ENCODE assay signal across 24 cellular contexts in genomic region chr1:8266436-8267165, GRCh38. TPM values are rescaled to one million over a fixed set of nuclear protein-coding genes. Genes with fewer than 3 reads are reported as not detected.
A peak's percentile ranks its signal among the peaks of the same experiment; 100 is the strongest.
DNase-seq lines count a peak whose midpoint lies in the region; ATAC-seq and TF ChIP-seq lines count a peak whose summit lies in the region.
"Had no signal": no experiment of that assay in that cellular context is flagged by ENCODE, and none has a peak within 500 bp of the region (broad histone marks: within the 10 kb centered on the region; RNA-seq: fewer than 3 reads in every experiment).

No MANE protein-coding gene starts in this region.

- H3K9ac ChIP-seq in HUES6 (ENCODE audit: low read length) (peak overlapping the region; percentile 13), iPS-18a (ENCODE audit: low read length) (peak overlapping the region; percentile 54)

- H3K9me3 ChIP-seq in HUES6 (ENCODE audit: control insufficient read depth, insufficient read depth, low read depth, low read length) (no peaks in the 10 kb centered on the region), body of pancreas (no peaks in the 10 kb centered on the region), iPS-18a (ENCODE audit: control insufficient read depth, low read depth, low read length) (no peaks in the 10 kb centered on the region), prostate gland (no peaks in the 10 kb centered on the region)
- H3K9me3 ChIP-seq: sigmoid colon, transverse colon had no signal

- 0 out of 2 replicates have a peak overlapping the region, but pooled peaks have one; percentile 13 for H3K4me3 ChIP-seq in HUES6 (ENCODE audit: low read depth, low read length)
- H3K4me3 ChIP-seq in body of pancreas = no peak overlapping the region
- no peak overlapping the region for H3K4me3 ChIP-seq in iPS-18a (ENCODE audit: low read length)
- H3K4me3 ChIP-seq in prostate gland = no peak overlapping the region
- H3K4me3 ChIP-seq: hepatocyte, sigmoid colon, transverse colon had no signal

- ATAC-seq in body of pancreas = peak; percentile 63
- ATAC-seq in stimulated activated naive B cell treated with anti-CD40 and anti-IgM and Interleukin-4, amounts not matched to agents 10 μg/mL and 1 μg/mL and 100 μg/mL, for 72 hours (replicated peaks) = no peak
- ATAC-seq in esophagus mucosa = no peak
- ATAC-seq in HG02970 (IDR thresholded peaks at IDR 0.05; ENCODE audit: low FRiP score, unreplicated experiment) = no peak
- ATAC-seq: CD8-positive, alpha-beta T cell; left cardiac atrium had no signal

- H3K36me3 ChIP-seq in HUES6 (ENCODE audit: control insufficient read depth, insufficient read depth, low read length) (no peaks in the 10 kb centered on the region), body of pancreas (replicated peaks in 1 of 2; ENCODE audit: insufficient read depth in 1 of 2, low read depth in 2 of 2) (no peaks in the 10 kb centered on the region), iPS-18a (ENCODE audit: control insufficient read depth, low read depth, low read length) (no peaks in the 10 kb centered on the region), prostate gland (no peaks in the 10 kb centered on the region)
- H3K36me3 ChIP-seq: sigmoid colon, transverse colon had no signal

- peaks cover 22% of the 10 kb centered on the region for H3K4me1 ChIP-seq in HUES6 (ENCODE audit: control insufficient read depth, insufficient read depth, low read length)
- peaks cover 21% of the 10 kb centered on the region for H3K4me1 ChIP-seq in body of pancreas
- peaks cover 19% of the 10 kb centered on the region for H3K4me1 ChIP-seq in iPS-18a (ENCODE audit: control insufficient read depth, low read depth, low read length)
- H3K4me1 ChIP-seq in prostate gland (replicated peaks) = no peaks in the 10 kb centered on the region
- H3K4me1 ChIP-seq: sigmoid colon, transverse colon had no signal

- DNase-seq in body of pancreas = no peak
- DNase-seq in renal cortical epithelial cell (ENCODE audit: low read depth) = peak; percentile 91
- DNase-seq in stimulated activated naive B cell treated with anti-CD40 and anti-IgM and Interleukin-4, amounts not matched to agents 10 μg/mL and 1 μg/mL and 100 μg/mL, for 72 hours = no peak
- no peak for DNase-seq in prostate gland (ENCODE audit: low spot score)
- DNase-seq: activated CD4-positive, alpha-beta T cell treated with anti-CD3 and anti-CD28 coated beads, Interleukin-2, amount 50 U/mL, for 1 hour; activated naive CD4-positive, alpha-beta T cell; CD8-positive, alpha-beta T cell; DMS79; effector CD8-positive, alpha-beta T cell; left cardiac atrium; NCI-H2107; NCI-H524 treated with DMSO at 0.1 percent for 48 hours; occipital lobe; SHP77; sigmoid colon; stimulated activated CD4-positive, alpha-beta T cell treated with anti-CD3 and anti-CD28 coated beads, Interleukin-1b, Interleukin-23, amount 100 ng/mL, for 48 hours; T-helper 1 cell; transverse colon had no signal

- no peaks in the 10 kb centered on the region for H3K36me3 Mint-ChIP-seq in stimulated activated naive B cell treated with anti-CD40 and anti-IgM and Interleukin-4, amounts not matched to agents 10 μg/mL and 1 μg/mL and 100 μg/mL, for 72 hours
- H3K36me3 Mint-ChIP-seq: CD8-positive, alpha-beta T cell had no signal

- TF ChIP-seq POLR2A in body of pancreas (IDR thresholded peaks at IDR 0.05) (no peak), prostate gland (IDR thresholded peaks at IDR 0.05) (no peak)

- no peak for TF ChIP-seq CTCF in body of pancreas (IDR thresholded peaks at IDR 0.05)
- no peak for TF ChIP-seq CTCF in prostate gland (IDR thresholded peaks at IDR 0.05)

- no peak overlapping the region for H3K27ac Mint-ChIP-seq in stimulated activated naive B cell treated with anti-CD40 and anti-IgM and Interleukin-4, amounts not matched to agents 10 μg/mL and 1 μg/mL and 100 μg/mL, for 72 hours
- H3K27ac Mint-ChIP-seq: CD8-positive, alpha-beta T cell; stimulated activated naive CD8-positive, alpha-beta T cell treated with anti-CD3 and anti-CD28 coated beads, Interleukin-15, Interleukin-2, amounts not matched to agents 100 ng/mL and 50 ng/mL, for 24 hours had no signal

- peak overlapping the region; percentile 90 for H3K27ac ChIP-seq in HUES6 (ENCODE audit: low read depth, low read length)
- H3K27ac ChIP-seq in body of pancreas = peak overlapping the region; percentile 62 to 82 (median 68)
- peak overlapping the region; percentile 64 for H3K27ac ChIP-seq in iPS-18a (ENCODE audit: low read length)
- peak overlapping the region in 1 of 2 donors; percentile 74 for H3K27ac ChIP-seq in prostate gland
- H3K27ac ChIP-seq: hepatocyte, transverse colon had no signal

- H3K4me1 Mint-ChIP-seq in stimulated activated naive B cell treated with anti-CD40 and anti-IgM and Interleukin-4, amounts not matched to agents 10 μg/mL and 1 μg/mL and 100 μg/mL, for 72 hours = no peaks in the 10 kb centered on the region

- H3K27me3 ChIP-seq in HUES6 (ENCODE audit: control insufficient read depth, insufficient read depth, low read length) (no peaks in the 10 kb centered on the region), body of pancreas (no peaks in the 10 kb centered on the region), iPS-18a (ENCODE audit: control insufficient read depth, insufficient read depth, low read length) (no peaks in the 10 kb centered on the region), prostate gland (replicated peaks; ENCODE audit: insufficient read depth) (no peaks in the 10 kb centered on the region)
- H3K27me3 ChIP-seq: hepatocyte, sigmoid colon, transverse colon had no signal

- peaks cover 23 to 34% of the 10 kb centered on the region in 2 donors for H3K27me3 Mint-ChIP-seq in stimulated activated naive B cell treated with anti-CD40 and anti-IgM and Interleukin-4, amounts not matched to agents 10 μg/mL and 1 μg/mL and 100 μg/mL, for 72 hours

- H3K4me3 Mint-ChIP-seq in stimulated activated naive B cell treated with anti-CD40 and anti-IgM and Interleukin-4, amounts not matched to agents 10 μg/mL and 1 μg/mL and 100 μg/mL, for 72 hours = no peak overlapping the region
- H3K4me3 Mint-ChIP-seq: CD8-positive, alpha-beta T cell; stimulated activated naive CD8-positive, alpha-beta T cell treated with anti-CD3 and anti-CD28 coated beads, Interleukin-15, Interleukin-2, amounts not matched to agents 100 ng/mL and 50 ng/mL, for 24 hours had no signal

- intact Hi-C loops in body of pancreas (cut with DNase I) = no loop called here
- intact Hi-C loops in prostate gland (cut with DNase I) = no loop called here

- WGBS in body of pancreas, 2 donors = 51 to 56% methylated on average over 8 of the region's 8 CpGs
- WGBS in prostate gland = 36% methylated on average over 8 of the region's 8 CpGs

- H3K9me3 Mint-ChIP-seq in stimulated activated naive B cell treated with anti-CD40 and anti-IgM and Interleukin-4, amounts not matched to agents 10 μg/mL and 1 μg/mL and 100 μg/mL, for 72 hours = peaks cover 0 to 1% of the 10 kb centered on the region in 2 donors
- H3K9me3 Mint-ChIP-seq: CD8-positive, alpha-beta T cell; stimulated activated naive CD8-positive, alpha-beta T cell treated with anti-CD3 and anti-CD28 coated beads, Interleukin-15, Interleukin-2, amounts not matched to agents 100 ng/mL and 50 ng/mL, for 24 hours had no signal

RNA-seq across cellular contexts. Expression of gene SLC45A1, which starts 51.3 kb away (rescaled TPM):
- 1 to 10 TPM in 1 of 2 donors, not detected in 1; 1.6 TPM for total RNA-seq in body of pancreas
- total RNA-seq in renal cortical epithelial cell = 0.52 and 2.0 TPM in 2 replicates
- total RNA-seq in esophagus mucosa = 0.20 TPM
- 1 to 10 TPM; 4.3 to 5.2 TPM for total RNA-seq in prostate gland
